ENCODE assay signal across 13 cellular contexts in the genomic region with DNA sequence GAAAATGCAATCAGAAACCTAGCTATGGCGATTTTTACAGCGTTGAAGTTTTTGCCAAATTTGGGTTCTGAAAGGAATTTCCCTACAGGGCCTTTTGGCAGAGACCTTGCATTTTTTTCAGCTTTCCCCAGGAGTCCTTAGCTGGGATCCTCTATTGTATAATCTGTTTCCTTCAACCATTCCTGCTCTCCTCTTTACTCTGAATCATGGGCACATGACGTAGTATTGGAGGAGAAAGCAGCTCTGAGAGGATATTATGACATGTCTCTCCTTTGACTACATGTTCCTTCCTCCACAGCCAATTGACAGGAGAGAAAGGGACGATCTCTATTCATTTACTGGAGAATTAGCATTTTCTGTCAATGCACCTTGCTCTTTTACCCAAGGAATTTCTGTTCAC.
DNase-seq lines count a peak whose midpoint lies in the region; ATAC-seq and TF ChIP-seq lines count a peak whose summit lies in the region.
"Had no signal": no experiment of that assay in that cellular context is flagged by ENCODE, and none has a peak within 500 bp of the region (broad histone marks: within the 10 kb centered on the region; RNA-seq: fewer than 3 reads in every experiment).

No MANE protein-coding gene starts in this region.

- TF ChIP-seq CTCF in astrocyte of the cerebellum (IDR thresholded peaks at IDR 0.05; ENCODE audit: low read depth, low read length, missing control alignments) (no peak), fibroblast of villous mesenchyme (IDR thresholded peaks at IDR 0.05; ENCODE audit: insufficient read depth, low read depth, low read length) (no peak)

- DNase-seq in GM03348 (ENCODE audit: low spot score) (peak; percentile 85), astrocyte of the cerebellum (ENCODE audit: low read depth) (peak; percentile 78), fibroblast of villous mesenchyme (ENCODE audit: low read depth) (peak; percentile 80), renal cortical epithelial cell (ENCODE audit: low read depth) (peak; percentile 57), HuH-7 (ENCODE audit: low spot score) (no peak)
- no peak for DNase-seq in effector CD4-positive, alpha-beta T cell
- DNase-seq in activated naive CD4-positive, alpha-beta T cell treated with Interleukin-2 at 50 U/mL for 16 hours, result no peak
- DNase-seq: activated CD8-positive, alpha-beta T cell treated with anti-CD3 and anti-CD28 coated beads for 36 hours; Caco-2; NCI-H2081; posterior cingulate gyrus had no signal

- H3K4me3 ChIP-seq in astrocyte of the cerebellum (ENCODE audit: low read depth, low read length), result no peak overlapping the region
- H3K4me3 ChIP-seq in fibroblast of villous mesenchyme (ENCODE audit: low read depth, low read length), result no peak overlapping the region
- H3K4me3 ChIP-seq: SJCRH30 had no signal

- no peak for ATAC-seq in GM19467 (IDR thresholded peaks at IDR 0.05; ENCODE audit: unreplicated experiment)
- ATAC-seq: activated CD8-positive, alpha-beta T cell treated with anti-CD3 and anti-CD28 coated beads for 36 hours had no signal

- in situ Hi-C loops in astrocyte of the cerebellum (cut with HindIII; ENCODE audit: low sequenced_read_pairs), result no loop called here

Comparison
In these comparisons a context has a peak if more than half of its experiments do, and no peak if none do; other contexts are left out.
1. DNase-seq: peak in GM03348 (single experiment), astrocyte of the cerebellum (single experiment), fibroblast of villous mesenchyme (single experiment) and renal cortical epithelial cell (single experiment); none in effector CD4-positive, alpha-beta T cell (single experiment), activated naive CD4-positive, alpha-beta T cell treated with Interleukin-2 at 50 U/mL for 16 hours (single experiment) and HuH-7 (single experiment).